In genomic region chr6:4778086-4778485, GRCh38 we compare ENCODE assay signal across 9 cellular contexts. TPM values are rescaled to one million over a fixed set of nuclear protein-coding genes. Genes with fewer than 3 reads are reported as not detected.
DNase-seq lines count a peak whose midpoint lies in the region; ATAC-seq, FAIRE-seq and TF ChIP-seq lines count a peak whose summit lies in the region.
"Had no signal": no experiment of that assay in that cellular context is flagged by ENCODE, and none has a peak within 500 bp of the region (broad histone marks: within the 10 kb centered on the region; RNA-seq: fewer than 3 reads in every experiment).

No MANE protein-coding gene starts in this region.

- TF ChIP-seq POLR2A in ovary (IDR thresholded peaks at IDR 0.05) (no peak), prostate gland (IDR thresholded peaks at IDR 0.05) (no peak)

- DNase-seq in GM10266 (ENCODE audit: extremely low spot score): peak; percentile 51
- DNase-seq in LNCaP clone FGC (ENCODE audit: low read depth): no peak
- DNase-seq in ovary: no peak
- no peak for DNase-seq in prostate gland (ENCODE audit: low spot score)
- no peak for DNase-seq in urothelium cell line (ENCODE audit: low spot score)
- DNase-seq: SHP77 had no signal

- H3K36me3 ChIP-seq in ovary (no peaks in the 10 kb centered on the region), prostate gland (no peaks in the 10 kb centered on the region)

- no peak for FAIRE-seq in urothelium cell line (lab: Jason Lieb, UNC)
- FAIRE-seq: frontal cortex had no signal

- intact Hi-C loops in dendritic cell treated with granulocyte-macrophage colony-stimulating factor and Interleukin-4, amounts not matched to agents 40 ng/mL and 50 ng/mL, for 4 days (cut with micrococcal nuclease): loop anchor here (5.0 to 10.0 kb wide), 2 partner anchors 463 to 641 kb away; partner anchors contain the start of gene ECI2
- intact Hi-C loops in ovary (cut with DNase I) (no loop called here), prostate gland (cut with DNase I) (loop anchor here (10.0 kb wide), 2 partner anchors 227 to 423 kb away; partner anchors contain the start of gene RPP40)

- peak overlapping the region; percentile 84 for H3K4me3 Mint-ChIP-seq in dendritic cell treated with granulocyte-macrophage colony-stimulating factor and Interleukin-4, amounts not matched to agents 40 ng/mL and 50 ng/mL, for 4 days

- no peak for TF ChIP-seq EP300 in ovary (IDR thresholded peaks at IDR 0.05)

- H3K27me3 ChIP-seq in ovary (no peaks in the 10 kb centered on the region), prostate gland (replicated peaks; ENCODE audit: insufficient read depth) (no peaks in the 10 kb centered on the region)

- no peak for ATAC-seq in HG03469 (IDR thresholded peaks at IDR 0.05; ENCODE audit: unreplicated experiment)

- WGBS in ovary, 3 donors: 93 to 96% (median 96%) methylated on average over 1 of the region's 1 CpG
- WGBS in prostate gland: 78% methylated on average over 1 of the region's 1 CpG

- H3K4me3 ChIP-seq in LNCaP clone FGC (ENCODE audit: low read depth, low read length): peak overlapping the region; percentile 63
- peak overlapping the region; percentile 69 for H3K4me3 ChIP-seq in ovary
- H3K4me3 ChIP-seq in prostate gland: no peak overlapping the region

- H3K27ac Mint-ChIP-seq in dendritic cell treated with granulocyte-macrophage colony-stimulating factor and Interleukin-4, amounts not matched to agents 40 ng/mL and 50 ng/mL, for 4 days: peak overlapping the region; percentile 74

- H3K4me1 Mint-ChIP-seq in dendritic cell treated with granulocyte-macrophage colony-stimulating factor and Interleukin-4, amounts not matched to agents 40 ng/mL and 50 ng/mL, for 4 days (ENCODE audit: low read depth): peaks cover 66% of the 10 kb centered on the region

- no peaks in the 10 kb centered on the region for H3K9me3 Mint-ChIP-seq in dendritic cell treated with granulocyte-macrophage colony-stimulating factor and Interleukin-4, amounts not matched to agents 40 ng/mL and 50 ng/mL, for 4 days

- H3K36me3 Mint-ChIP-seq in dendritic cell treated with granulocyte-macrophage colony-stimulating factor and Interleukin-4, amounts not matched to agents 40 ng/mL and 50 ng/mL, for 4 days (ENCODE audit: low read depth): no peaks in the 10 kb centered on the region

- H3K9me3 ChIP-seq in ovary (no peaks in the 10 kb centered on the region), prostate gland (no peaks in the 10 kb centered on the region)

- H3K4me1 ChIP-seq in ovary (ENCODE audit: insufficient read depth): peaks cover 12% of the 10 kb centered on the region
- no peaks in the 10 kb centered on the region for H3K4me1 ChIP-seq in prostate gland (replicated peaks)

- no peak for TF ChIP-seq CTCF in GM10266 (IDR thresholded peaks at IDR 0.05; ENCODE audit: control insufficient read depth, insufficient read depth, low read depth, missing control alignments)
- TF ChIP-seq CTCF in LNCaP clone FGC (IDR thresholded peaks at IDR 0.05; ENCODE audit: control insufficient read depth, extremely low read depth, insufficient read depth): no peak
- no peak for TF ChIP-seq CTCF in ovary (IDR thresholded peaks at IDR 0.05)
- no peak for TF ChIP-seq CTCF in prostate gland (IDR thresholded peaks at IDR 0.05)

- H3K27ac ChIP-seq in ovary (no peak overlapping the region), prostate gland (no peak overlapping the region)

- H3K27me3 Mint-ChIP-seq in dendritic cell treated with granulocyte-macrophage colony-stimulating factor and Interleukin-4, amounts not matched to agents 40 ng/mL and 50 ng/mL, for 4 days: peaks cover 15% of the 10 kb centered on the region

RNA-seq across cellular contexts. Expression of gene CDYL, which starts 1.9 kb away (rescaled TPM):
- total RNA-seq in ovary: 10 to 100 TPM; 22.7 to 71.3 (median 55.7) TPM
- polyA plus RNA-seq in ovary: 10 to 100 TPM in 1 of 2 donors, 1 to 10 TPM in 1; 9.9 to 27.6 TPM
- 10 to 100 TPM; 28.1 to 54.5 TPM for total RNA-seq in prostate gland

Comparison
In these comparisons a context has a peak if more than half of its experiments do, and no peak if none do; other contexts are left out.
1. H3K4me3 ChIP-seq: peak in LNCaP clone FGC (single experiment) and ovary (single experiment); none in prostate gland (0 of 2).
2. intact Hi-C loops: an anchor here in dendritic cell treated with granulocyte-macrophage colony-stimulating factor and Interleukin-4, amounts not matched to agents 40 ng/mL and 50 ng/mL, for 4 days (5.0 to 10.0 kb wide) and prostate gland (10.0 kb wide); none called in ovary.